8 cellular contexts compared by ENCODE assay signal in the genomic region with DNA sequence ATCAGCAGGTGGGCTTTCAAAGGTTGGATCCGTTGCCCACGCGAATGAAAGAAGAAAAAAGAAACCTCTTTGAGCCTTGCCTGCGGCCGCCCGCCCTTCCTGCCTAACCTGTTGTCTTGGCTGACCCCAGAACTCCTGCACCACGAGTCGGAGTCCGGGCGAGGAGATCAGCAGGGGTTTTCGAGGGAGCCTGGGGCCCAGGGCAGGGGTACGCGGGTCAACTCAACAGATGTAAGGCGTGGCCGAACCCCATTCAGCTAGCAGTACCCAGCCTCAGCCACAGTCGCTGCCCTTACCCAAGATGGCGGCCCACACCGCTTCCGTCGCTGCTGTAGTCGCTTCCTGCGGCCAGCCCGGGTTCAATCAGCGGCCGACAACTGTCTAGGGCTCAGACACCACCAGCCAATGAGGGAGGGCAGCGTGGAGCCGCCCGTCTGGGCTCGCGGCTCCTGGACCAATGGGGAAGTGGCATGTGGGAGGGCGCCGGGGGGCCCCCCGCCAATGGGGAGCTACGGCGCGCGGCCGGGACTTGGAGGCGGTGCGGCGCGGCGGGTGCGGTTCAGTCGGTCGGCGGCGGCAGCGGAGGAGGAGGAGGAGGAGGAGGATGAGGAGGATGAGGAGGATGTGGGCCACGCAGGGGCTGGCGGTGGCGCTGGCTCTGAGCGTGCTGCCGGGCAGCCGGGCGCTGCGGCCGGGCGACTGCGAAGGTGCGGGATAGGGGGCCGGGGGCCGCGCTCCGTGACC. TPM values are rescaled to one million over a fixed set of nuclear protein-coding genes. Genes with fewer than 3 reads are reported as not detected.
DNase-seq lines count a peak whose midpoint lies in the region; ATAC-seq and TF ChIP-seq lines count a peak whose summit lies in the region.

A gene (plus strand): TSS at position 562 of the 744 bp plus-strand sequence. CDS start 52 bp downstream, at position 614.

- WGBS in thymus: under 1% methylated on average over 63 of the region's 65 CpGs

- POLR2A ChIA-PET in activated naive CD8-positive, alpha-beta T cell treated with anti-CD3 and anti-CD28 coated beads, Interleukin-2, amount 10 ng/mL, durations not matched to agents 7 days and 5 days (lab: Charles Lee): interaction anchor here (0.6 to 2.8 kb wide), 23 partner anchors 8 to 1048 kb away, joined by 3 to 19 read pairs (median 5); a partner anchor contains a TSS

- H3K27me3 ChIP-seq in SU-DHL-6 (ENCODE audit: low read length): no peaks in the 10 kb centered on the region
- no peaks in the 10 kb centered on the region for H3K27me3 ChIP-seq in thymus (ENCODE audit: control insufficient read depth, insufficient read depth)

- peaks cover 37% of the 10 kb centered on the region for H3F3A ChIP-seq in SU-DHL-6 (ENCODE audit: insufficient read depth)

- H3K27me3 Mint-ChIP-seq in activated naive CD8-positive, alpha-beta T cell treated with anti-CD3 and anti-CD28 coated beads, Interleukin-2, amount 10 ng/mL, durations not matched to agents 7 days and 5 days: no peaks in the 10 kb centered on the region
- H3K27me3 Mint-ChIP-seq in glutamatergic neuron (ENCODE audit: unreplicated experiment): peaks cover 11% of the 10 kb centered on the region
- H3K27me3 Mint-ChIP-seq in osteocyte (ENCODE audit: unreplicated experiment): no peaks in the 10 kb centered on the region

- H3K9me3 ChIP-seq in SU-DHL-6 (ENCODE audit: insufficient read depth, low read length) (no peaks in the 10 kb centered on the region), thymus (ENCODE audit: control insufficient read depth) (no peaks in the 10 kb centered on the region)

- H3K9me2 ChIP-seq in SU-DHL-6 (replicated peaks; ENCODE audit: insufficient read depth, low read length): no peaks in the 10 kb centered on the region

- H3K36me3 Mint-ChIP-seq in activated naive CD8-positive, alpha-beta T cell treated with anti-CD3 and anti-CD28 coated beads, Interleukin-2, amount 10 ng/mL, durations not matched to agents 7 days and 5 days: peaks cover 20% of the 10 kb centered on the region
- H3K36me3 Mint-ChIP-seq in glutamatergic neuron (ENCODE audit: unreplicated experiment) (no peaks in the 10 kb centered on the region), osteocyte (ENCODE audit: unreplicated experiment) (peaks cover 10% of the 10 kb centered on the region)

- H3K9ac ChIP-seq in SU-DHL-6 (ENCODE audit: low read length): peak within 1 kb of the TSS; percentile 90

- H3K4me1 ChIP-seq in thymus (ENCODE audit: control insufficient read depth, insufficient read depth, low read length): peaks cover 26% of the 10 kb centered on the region

- peak within 1 kb of the TSS; percentile 64 for H3K4me3 ChIP-seq in GM12864 (ENCODE audit: low read depth, low read length)
- peak within 1 kb of the TSS; percentile 91 for H3K4me3 ChIP-seq in SU-DHL-6 (ENCODE audit: insufficient read depth, low read length, poor library complexity, severe bottlenecking)
- H3K4me3 ChIP-seq in thymus (ENCODE audit: low read length): peak within 1 kb of the TSS; percentile 93

- H3K27ac ChIP-seq in SU-DHL-6 (ENCODE audit: low read depth, low read length) (peak within 1 kb of the TSS; percentile 61), thymus (ENCODE audit: low read depth) (peak within 1 kb of the TSS; percentile 97)

- no peak for TF ChIP-seq CTCF in GM12864 (IDR thresholded peaks at IDR 0.05; ENCODE audit: low read depth, low read length, missing control alignments)
- TF ChIP-seq CTCF in SU-DHL-6 (IDR thresholded peaks at IDR 0.05; ENCODE audit: insufficient read depth, low read length, poor library complexity, severe bottlenecking): no peak
- TF ChIP-seq CTCF in glutamatergic neuron (IDR thresholded peaks at IDR 0.05; ENCODE audit: partially characterized antibody, unreplicated experiment): no peak
- no peak for TF ChIP-seq CTCF in osteocyte (IDR thresholded peaks at IDR 0.05)

- peak within 1 kb of the TSS; percentile 91 for H3K4me3 Mint-ChIP-seq in activated naive CD8-positive, alpha-beta T cell treated with anti-CD3 and anti-CD28 coated beads, Interleukin-2, amount 10 ng/mL, durations not matched to agents 7 days and 5 days
- peak within 1 kb of the TSS; percentile 98 for H3K4me3 Mint-ChIP-seq in glutamatergic neuron (ENCODE audit: unreplicated experiment)
- H3K4me3 Mint-ChIP-seq in osteocyte (ENCODE audit: unreplicated experiment): peak within 1 kb of the TSS; percentile 96

- H3K36me3 ChIP-seq in SU-DHL-6 (ENCODE audit: low read length): peaks cover 3% of the 10 kb centered on the region; the same call in 1 of the 2 replicates
- H3K36me3 ChIP-seq in thymus (ENCODE audit: control insufficient read depth, insufficient read depth): peaks cover 19% of the 10 kb centered on the region

- no peaks in the 10 kb centered on the region for H4K20me1 ChIP-seq in SU-DHL-6 (ENCODE audit: low read depth, low read length)

- H2AFZ ChIP-seq in SU-DHL-6 (ENCODE audit: low read depth, low read length, severe bottlenecking): peak within 1 kb of the TSS; percentile 36

- H3K9me3 Mint-ChIP-seq in activated naive CD8-positive, alpha-beta T cell treated with anti-CD3 and anti-CD28 coated beads, Interleukin-2, amount 10 ng/mL, durations not matched to agents 7 days and 5 days: no peaks in the 10 kb centered on the region
- H3K9me3 Mint-ChIP-seq in glutamatergic neuron (ENCODE audit: unreplicated experiment) (peaks cover 7% of the 10 kb centered on the region), osteocyte (ENCODE audit: unreplicated experiment) (no peaks in the 10 kb centered on the region)

- H3K27ac Mint-ChIP-seq in activated naive CD8-positive, alpha-beta T cell treated with anti-CD3 and anti-CD28 coated beads, Interleukin-2, amount 10 ng/mL, durations not matched to agents 7 days and 5 days: peak within 1 kb of the TSS; percentile 95
- H3K27ac Mint-ChIP-seq in glutamatergic neuron (ENCODE audit: unreplicated experiment) (peak within 1 kb of the TSS; percentile 99), osteocyte (ENCODE audit: unreplicated experiment) (peak within 1 kb of the TSS; percentile 97)

- DNase-seq in GM12864 (ENCODE audit: low read depth) (peak; percentile 93), NCI-H128 (lab: John Stamatoyannopoulos, UW; ENCODE audit: unreplicated experiment) (peak; percentile 88), glutamatergic neuron (peak; percentile 97), osteocyte (ENCODE audit: extremely low spot score, unreplicated experiment) (peak; percentile 99)
- DNase-seq in activated naive CD8-positive, alpha-beta T cell treated with anti-CD3 and anti-CD28 coated beads, Interleukin-2, amount 10 ng/mL, durations not matched to agents 7 days and 5 days: peak; percentile 95

- peak; percentile 98 for ATAC-seq in HG02678 (IDR thresholded peaks at IDR 0.05; ENCODE audit: unreplicated experiment)
- ATAC-seq in activated naive CD8-positive, alpha-beta T cell treated with anti-CD3 and anti-CD28 coated beads, Interleukin-2, amount 10 ng/mL, durations not matched to agents 7 days and 5 days (ENCODE audit: low read depth): peak; percentile 97

- H3K4me2 ChIP-seq in SU-DHL-6 (ENCODE audit: low read depth, low read length, poor library complexity, severe bottlenecking): peak within 1 kb of the TSS; percentile 90

- peaks cover 37% of the 10 kb centered on the region for H3K4me1 Mint-ChIP-seq in activated naive CD8-positive, alpha-beta T cell treated with anti-CD3 and anti-CD28 coated beads, Interleukin-2, amount 10 ng/mL, durations not matched to agents 7 days and 5 days
- H3K4me1 Mint-ChIP-seq in glutamatergic neuron (ENCODE audit: low read depth, unreplicated experiment) (peaks cover 30% of the 10 kb centered on the region), osteocyte (ENCODE audit: unreplicated experiment) (peaks cover 40% of the 10 kb centered on the region)

- peaks cover 29% of the 10 kb centered on the region for H3K79me2 ChIP-seq in SU-DHL-6 (ENCODE audit: insufficient read depth, low read length)

RNA-seq across cellular contexts. Expression of the gene that starts here (rescaled TPM):
- 10 to 100 TPM; 86.2 to 88.2 TPM for total RNA-seq in activated naive CD8-positive, alpha-beta T cell treated with anti-CD3 and anti-CD28 coated beads, Interleukin-2, amount 10 ng/mL, durations not matched to agents 7 days and 5 days
- total RNA-seq in glutamatergic neuron (ENCODE audit: unreplicated experiment) (104 TPM), osteocyte (94.1 and 94.8 TPM in 2 replicates)
- polyA plus RNA-seq in thymus: 60.7 TPM

Comparison
In these comparisons a context has a peak if more than half of its experiments do, and no peak if none do; other contexts are left out.
1. Peak in every context shown above with its lines: DNase-seq, ATAC-seq, H3K4me3 ChIP-seq and H3K27ac ChIP-seq.